30 cellular contexts compared by ENCODE assay signal in genomic region chr13:27613623-27614022, GRCh38.
"Had no signal": no experiment of that assay in that cellular context is flagged by ENCODE, and none has a peak within 500 bp of the region (broad histone marks: within the 10 kb centered on the region; RNA-seq: fewer than 3 reads in every experiment).

No MANE protein-coding gene starts in this region.

- DNase-seq: activated B cell treated with CpG ODN at 0.5 μM for 24 hours; activated CD4-positive, alpha-beta T cell treated with anti-CD3 and anti-CD28 coated beads for 48 hours; activated CD4-positive, alpha-beta T cell treated with anti-CD3 and anti-CD28 coated beads, Interleukin-2, amount 50 U/mL, for 1 hour; activated CD4-positive, alpha-beta T cell treated with anti-CD3 and anti-CD28 coated beads, Interleukin-2, amount 50 U/mL, for 48 hours; activated CD8-positive, alpha-beta memory T cell treated with anti-CD3 and anti-CD28 coated beads for 24 hours; activated CD8-positive, alpha-beta T cell treated with anti-CD3 and anti-CD28 coated beads for 36 hours; activated gamma-delta T cell; activated naive CD4-positive, alpha-beta T cell; activated naive CD4-positive, alpha-beta T cell treated with anti-CD3 and anti-CD28 coated beads, Interleukin-2, amount 10 ng/mL, durations not matched to agents 7 days and 5 days; activated naive CD8-positive, alpha-beta T cell treated with anti-CD3 and anti-CD28 coated beads, Interleukin-2, amount 10 ng/mL, durations not matched to agents 7 days and 5 days; activated T-cell treated with anti-CD3 and anti-CD28 coated beads, Interleukin-2, amount 50 U/mL, for 1 hour; activated T-cell treated with anti-CD3 and anti-CD28 coated beads, Interleukin-2, amount 50 U/mL, for 48 hours; brain microvascular endothelial cell; cortex of kidney; dermis blood vessel endothelial cell; effector CD4-positive, alpha-beta T cell; effector memory CD8-positive, alpha-beta T cell; erythroblast; foreskin keratinocyte; gastrocnemius medialis; T-helper 1 cell; T-helper 17 cell; T1000; WERI-Rb-1 had no signal

- H3K9me3 Mint-ChIP-seq: activated B cell treated with CpG ODN at 0.5 μM for 24 hours; activated naive CD4-positive, alpha-beta T cell treated with anti-CD3 and anti-CD28 coated beads, Interleukin-2, amount 50 U/mL, for 72 hours; central memory CD8-positive, alpha-beta T cell; effector memory CD8-positive, alpha-beta T cell had no signal

- H3K36me3 ChIP-seq: ascending aorta, brain microvascular endothelial cell, esophagus muscularis mucosa, gastrocnemius medialis had no signal

- H3K27me3 Mint-ChIP-seq: activated B cell treated with CpG ODN at 0.5 μM for 24 hours; activated CD8-positive, alpha-beta T cell treated with anti-CD3 and anti-CD28 coated beads for 36 hours; activated naive CD4-positive, alpha-beta T cell treated with anti-CD3 and anti-CD28 coated beads, Interleukin-2, amount 10 ng/mL, durations not matched to agents 7 days and 5 days; activated naive CD8-positive, alpha-beta T cell treated with anti-CD3 and anti-CD28 coated beads, Interleukin-2, amount 10 ng/mL, durations not matched to agents 7 days and 5 days; central memory CD8-positive, alpha-beta T cell; effector memory CD8-positive, alpha-beta T cell; T-helper 17 cell had no signal

- H3K9me3 ChIP-seq: ascending aorta, gastrocnemius medialis had no signal

- H3K27me3 ChIP-seq: ascending aorta, brain microvascular endothelial cell, esophagus muscularis mucosa, foreskin keratinocyte, gastrocnemius medialis had no signal

- H3K27ac Mint-ChIP-seq: activated B cell treated with CpG ODN at 0.5 μM for 24 hours; activated CD8-positive, alpha-beta T cell treated with anti-CD3 and anti-CD28 coated beads for 36 hours; activated naive CD4-positive, alpha-beta T cell treated with anti-CD3 and anti-CD28 coated beads, Interleukin-2, amount 10 ng/mL, durations not matched to agents 7 days and 5 days; activated naive CD4-positive, alpha-beta T cell treated with anti-CD3 and anti-CD28 coated beads, Interleukin-2, amount 50 U/mL, for 72 hours; activated naive CD8-positive, alpha-beta T cell treated with anti-CD3 and anti-CD28 coated beads, Interleukin-2, amount 10 ng/mL, durations not matched to agents 7 days and 5 days; T-helper 17 cell; T-helper 2 cell treated with Interferon-gamma antibody and Interleukin-4, amounts not matched to agents 5 μg/mL and 100 μg/mL, for 36 hours had no signal

- ATAC-seq: activated CD4-positive, CD25-positive, alpha-beta regulatory T cell treated with anti-CD3 and anti-CD28 coated beads, Interleukin-2, amount 50 U/mL, for 24 hours; activated CD8-positive, alpha-beta T cell treated with anti-CD3 and anti-CD28 coated beads for 36 hours; activated naive CD4-positive, alpha-beta T cell treated with anti-CD3 and anti-CD28 coated beads, Interleukin-2, amount 50 U/mL, for 72 hours; effector memory CD8-positive, alpha-beta T cell; foreskin keratinocyte; gastrocnemius medialis; T-helper 17 cell had no signal

- H3K4me3 ChIP-seq: ascending aorta, esophagus muscularis mucosa, gastrocnemius medialis had no signal

- H3K4me3 Mint-ChIP-seq: activated B cell treated with CpG ODN at 0.5 μM for 24 hours; activated CD8-positive, alpha-beta T cell treated with anti-CD3 and anti-CD28 coated beads for 36 hours; activated naive CD4-positive, alpha-beta T cell treated with anti-CD3 and anti-CD28 coated beads, Interleukin-2, amount 10 ng/mL, durations not matched to agents 7 days and 5 days; activated naive CD8-positive, alpha-beta T cell treated with anti-CD3 and anti-CD28 coated beads, Interleukin-2, amount 10 ng/mL, durations not matched to agents 7 days and 5 days; central memory CD8-positive, alpha-beta T cell; effector memory CD8-positive, alpha-beta T cell; T-helper 17 cell; T-helper 2 cell treated with Interferon-gamma antibody and Interleukin-4, amounts not matched to agents 5 μg/mL and 100 μg/mL, for 36 hours had no signal

- H3K27ac ChIP-seq: ascending aorta, brain microvascular endothelial cell, esophagus muscularis mucosa, foreskin keratinocyte, gastrocnemius medialis, WERI-Rb-1 had no signal
